ENCODE assay signal across 7 cellular contexts in the genomic region with DNA sequence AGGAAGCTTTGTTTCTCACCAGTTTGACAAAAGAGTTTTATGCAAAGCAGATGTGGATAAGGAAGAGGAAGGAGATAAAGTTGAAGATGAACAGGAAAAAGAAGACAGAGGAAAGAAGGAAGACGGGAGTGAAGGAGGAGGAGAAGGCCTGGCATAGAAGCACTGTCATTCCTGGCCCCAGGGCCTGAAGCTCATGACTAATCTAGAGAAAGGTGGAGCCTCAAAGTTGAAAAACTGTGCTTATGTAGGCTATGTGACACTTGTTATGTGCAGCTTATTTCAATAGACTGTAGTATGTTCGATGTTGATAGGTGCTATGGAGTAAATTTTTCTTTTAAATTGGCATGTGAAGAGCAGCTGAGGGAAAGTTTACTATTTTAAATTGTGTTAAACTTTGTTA.
A peak's percentile ranks its signal among the peaks of the same experiment; 100 is the strongest.
DNase-seq lines count a peak whose midpoint lies in the region; ATAC-seq and TF ChIP-seq lines count a peak whose summit lies in the region.
"Not testable (repeated sequence)": the region's sequence is repeated elsewhere in the genome, so short reads cannot be mapped to it uniquely, and the experiment has no call there.

No MANE protein-coding gene starts in this region.

- H3K4me1 Mint-ChIP-seq in MCF 10A (ENCODE audit: insufficient read depth, unreplicated experiment); memory B cell: not testable (repeated sequence)

- CTCF ChIA-PET in MCF 10A (lab: Yijun Ruan, JAX): interaction anchor here (0.6 kb wide), 1 partner anchor 660 kb away, joined by 4 read pairs; no protein-coding TSS in a partner anchor

- H3K27ac Mint-ChIP-seq in MCF 10A (ENCODE audit: low read depth, unreplicated experiment): not testable (repeated sequence)
- H3K27ac Mint-ChIP-seq in memory B cell: peak overlapping the region; percentile 3

- ATAC-seq in GM18868 (IDR thresholded peaks at IDR 0.05; ENCODE audit: unreplicated experiment): peak; percentile 54
- ATAC-seq in memory B cell (ENCODE audit: low read depth): not testable (repeated sequence)

- H3K4me3 Mint-ChIP-seq in MCF 10A (ENCODE audit: unreplicated experiment); memory B cell: not testable (repeated sequence)

- not testable (repeated sequence) for H3K36me3 Mint-ChIP-seq in MCF 10A (ENCODE audit: insufficient read depth, unreplicated experiment); memory B cell

- BruUV-seq in MCF 10A (replicated peaks; lab: Mats Ljungman, UMichigan): not testable (repeated sequence)

- not testable (repeated sequence) for H3K4me3 ChIP-seq in fibroblast of mammary gland (ENCODE audit: control insufficient read depth, low read depth, low read length)

- peak; percentile 23 for DNase-seq in A172 (ENCODE audit: low spot score)
- DNase-seq in HT1080 (ENCODE audit: low read depth): peak; percentile 41
- DNase-seq in RPMI7951 (ENCODE audit: low read depth): peak; percentile 45
- DNase-seq in MCF 10A (ENCODE audit: unreplicated experiment): peak; percentile 70
- peak; percentile 3 for DNase-seq in fibroblast of mammary gland (ENCODE audit: low read depth)
- not testable (repeated sequence) for DNase-seq in memory B cell (ENCODE audit: low spot score in 2 of 2)

- H3K27me3 Mint-ChIP-seq in MCF 10A (ENCODE audit: insufficient read depth, unreplicated experiment); memory B cell: not testable (repeated sequence)

- intact Hi-C loops in MCF 10A (cut with micrococcal nuclease): not testable (repeated sequence)

- H3K9me3 Mint-ChIP-seq in MCF 10A (ENCODE audit: unreplicated experiment); memory B cell: not testable (repeated sequence)

- TF ChIP-seq CTCF in MCF 10A (IDR thresholded peaks at IDR 0.05; ENCODE audit: unreplicated experiment); fibroblast of mammary gland (conservative IDR thresholded peaks at IDR 0.05; ENCODE audit: control insufficient read depth, insufficient read depth, low read depth, low read length): not testable (repeated sequence)

- POLR2A ChIA-PET in MCF 10A (lab: Yijun Ruan, JAX): interaction anchor here (0.6 kb wide), 1 partner anchor 1186 kb away, joined by 3 read pairs; no protein-coding TSS in a partner anchor
